Comparison of ENCODE assay signal across 9 cellular contexts in the genomic region with DNA sequence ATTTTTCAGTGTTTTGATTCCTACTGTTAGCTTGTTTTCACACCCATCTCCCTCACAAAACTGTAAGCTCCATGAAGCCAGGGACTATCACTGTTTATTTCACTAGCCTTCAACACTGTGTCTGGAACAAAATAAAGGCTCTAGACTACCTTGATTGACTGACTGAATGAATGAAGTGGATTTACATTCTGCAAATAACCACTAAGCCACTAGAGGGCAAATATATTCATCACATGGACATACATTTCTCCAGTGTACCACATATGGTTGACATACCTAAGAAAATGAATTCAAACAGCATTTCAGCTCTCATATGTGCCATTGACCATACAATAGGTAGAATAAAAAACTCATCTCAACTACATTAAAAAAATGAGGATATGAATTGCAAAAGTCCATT.
A peak's percentile ranks its signal among the peaks of the same experiment; 100 is the strongest.
DNase-seq lines count a peak whose midpoint lies in the region; ATAC-seq, FAIRE-seq and TF ChIP-seq lines count a peak whose summit lies in the region.
"Had no signal": no experiment of that assay in that cellular context is flagged by ENCODE, and none has a peak within 500 bp of the region (broad histone marks: within the 10 kb centered on the region; RNA-seq: fewer than 3 reads in every experiment).

No MANE protein-coding gene starts in this region.

- CTCF ChIA-PET in IMR-90 (lab: Yijun Ruan, JAX), result no interaction called here

- no peak overlapping the region for H2BK5ac ChIP-seq in IMR-90 (ENCODE audit: low read depth, low read length, poor library complexity, severe bottlenecking)

- no peaks in the 10 kb centered on the region for H3K27me3 ChIP-seq in IMR-90 (ENCODE audit: control insufficient read depth, insufficient read depth, low read length)
- no peaks in the 10 kb centered on the region for H3K27me3 ChIP-seq in astrocyte (ENCODE audit: insufficient read depth, low read length)
- no peaks in the 10 kb centered on the region for H3K27me3 ChIP-seq in neural cell (ENCODE audit: insufficient read depth, low read depth, low read length)

- no peaks in the 10 kb centered on the region for H3F3A ChIP-seq in neural cell (ENCODE audit: insufficient read depth, low read length, poor library complexity, severe bottlenecking)

- peaks cover 15% of the 10 kb centered on the region for H3K27me3 Mint-ChIP-seq in astrocyte (ENCODE audit: low read depth, unreplicated experiment)

- H3K9me3 Mint-ChIP-seq in astrocyte (ENCODE audit: unreplicated experiment), result peaks cover under 1% of the 10 kb centered on the region

- peak; percentile 60 for DNase-seq in DMS 273 (lab: John Stamatoyannopoulos, UW; ENCODE audit: unreplicated experiment)
- no peak for DNase-seq in DMS 273 treated with DMSO at 0.1 percent for 48 hours (lab: John Stamatoyannopoulos, UW)
- peak; percentile 1 for DNase-seq in IMR-90
- DNase-seq in astrocyte (ENCODE audit: low read depth), result no peak
- no peak for DNase-seq in 8988T
- no peak for DNase-seq in NCI-H2081 treated with DMSO at 0.1 percent for 48 hours (lab: John Stamatoyannopoulos, UW)
- no peak for DNase-seq in kidney
- DNase-seq: activated CD8-positive, alpha-beta memory T cell treated with anti-CD3 and anti-CD28 coated beads, Interleukin-2, amount 50 U/mL, for 48 hours had no signal

- POLR2A ChIA-PET in IMR-90 (lab: Charles Lee; ENCODE audit: unreplicated experiment), result no interaction called here

- H3K23ac ChIP-seq in IMR-90 (ENCODE audit: low read depth, low read length), result no peak overlapping the region

- dilution Hi-C loops in IMR-90 (cut with HindIII; ENCODE audit: low sequenced_read_pairs, unreplicated experiment), result no loop called here

- no peak overlapping the region for H2BK20ac ChIP-seq in IMR-90 (ENCODE audit: low read depth, low read length)

- no peaks in the 10 kb centered on the region for H3K9me2 ChIP-seq in neural cell (ENCODE audit: insufficient read depth, low read length)

- no peak overlapping the region for H4K8ac ChIP-seq in IMR-90 (ENCODE audit: low read depth in 2 of 2, low read length in 2 of 2)

- no peaks in the 10 kb centered on the region for H3K79me1 ChIP-seq in IMR-90 (ENCODE audit: low read depth in 1 of 2, low read length in 2 of 2)

- H3K4me2 ChIP-seq in IMR-90 (ENCODE audit: low read depth, low read length), result no peak overlapping the region
- H3K4me2 ChIP-seq in astrocyte (ENCODE audit: low read length), result no peak overlapping the region
- no peak overlapping the region for H3K4me2 ChIP-seq in neural cell (ENCODE audit: low read length)

- no peak overlapping the region for H3K14ac ChIP-seq in IMR-90 (replicated peaks; ENCODE audit: low read depth, low read length)

- TF ChIP-seq CTCF in IMR-90 (conservative IDR thresholded peaks at IDR 0.05; ENCODE audit: low read depth, low read length) (no peak; the same call in 1 of the 2 replicates), astrocyte (IDR thresholded peaks at IDR 0.05; ENCODE audit: insufficient read depth, low read depth, low read length) (peak; percentile 28), neural cell (IDR thresholded peaks at IDR 0.05; ENCODE audit: poor library complexity, severe bottlenecking) (peak; percentile 16), kidney (IDR thresholded peaks at IDR 0.05; ENCODE audit: borderline replicate concordance, extremely low read depth, insufficient read depth) (no peak)

- FAIRE-seq in astrocyte (lab: Jason Lieb, UNC) (no peak), kidney (lab: Jason Lieb, UNC) (no peak)

- no peak for ATAC-seq in IMR-90 (ENCODE audit: low read depth)

- H3K79me2 ChIP-seq in astrocyte (ENCODE audit: insufficient read depth, low read length) (no peaks in the 10 kb centered on the region), neural cell (replicated peaks; ENCODE audit: insufficient read depth, low read length) (no peaks in the 10 kb centered on the region)

- no peak overlapping the region for H2AK9ac ChIP-seq in IMR-90 (replicated peaks; ENCODE audit: low read depth, low read length, poor library complexity)

- H3K4me1 Mint-ChIP-seq in astrocyte (ENCODE audit: low read depth, unreplicated experiment), result no peaks in the 10 kb centered on the region

- no peak overlapping the region for H2BK120ac ChIP-seq in IMR-90 (ENCODE audit: low read depth, low read length)

- H3K27ac Mint-ChIP-seq in astrocyte (ENCODE audit: unreplicated experiment), result no peak overlapping the region

- H3K56ac ChIP-seq in IMR-90 (ENCODE audit: extremely low read depth, insufficient read depth, low read length), result no peak overlapping the region

- H3K36me3 ChIP-seq in IMR-90 (ENCODE audit: control insufficient read depth, insufficient read depth, low read length) (no peaks in the 10 kb centered on the region), astrocyte (ENCODE audit: insufficient read depth, low read length) (no peaks in the 10 kb centered on the region), neural cell (ENCODE audit: insufficient read depth, low read length) (no peaks in the 10 kb centered on the region), kidney (ENCODE audit: control insufficient read depth in 1 of 2, insufficient read depth in 2 of 2, low read length in 2 of 2) (no peaks in the 10 kb centered on the region)

- H3K27ac ChIP-seq in IMR-90 (ENCODE audit: insufficient read depth, low read length) (no peak overlapping the region), astrocyte (ENCODE audit: low read depth, low read length) (no peak overlapping the region), neural cell (ENCODE audit: low read length) (no peak overlapping the region), kidney (ENCODE audit: low read depth in 2 of 2, low read length in 2 of 2) (no peak overlapping the region)

- H3K4ac ChIP-seq in IMR-90 (ENCODE audit: low read depth, low read length), result no peak overlapping the region

- no peak overlapping the region for H3K18ac ChIP-seq in IMR-90 (ENCODE audit: low read depth, low read length)

- H2AFZ ChIP-seq in IMR-90 (replicated peaks; ENCODE audit: low read length, poor library complexity) (no peak overlapping the region), astrocyte (ENCODE audit: low read depth, low read length) (no peak overlapping the region), neural cell (ENCODE audit: low read depth, low read length) (no peak overlapping the region)

- H3K9me3 ChIP-seq in IMR-90 (ENCODE audit: control insufficient read depth, insufficient read depth, low read length), result peaks cover 14% of the 10 kb centered on the region
- H3K9me3 ChIP-seq in astrocyte (ENCODE audit: insufficient read depth, low read depth, low read length), result peaks cover 3% of the 10 kb centered on the region
- H3K9me3 ChIP-seq in neural cell (ENCODE audit: low read length), result peaks cover 3% of the 10 kb centered on the region
- H3K9me3 ChIP-seq in kidney (ENCODE audit: control insufficient read depth in 1 of 2, low read length in 2 of 2), result peaks cover 0 to 5% of the 10 kb centered on the region in 2 donors

- H4K5ac ChIP-seq in IMR-90 (ENCODE audit: low read depth, low read length), result no peak overlapping the region

- intact Hi-C loops in IMR-90 (cut with micrococcal nuclease) (loop anchor here (10.0 kb wide), 1 partner anchor 384 kb away; no protein-coding TSS in a partner anchor), kidney (cut with DNase I) (no loop called here)

- no peak for TF ChIP-seq RAD21 in IMR-90 (IDR thresholded peaks at IDR 0.05; ENCODE audit: low read length)
- TF ChIP-seq RAD21 in neural cell (conservative IDR thresholded peaks at IDR 0.05), result no peak

- BruUV-seq in IMR-90 (replicated peaks; lab: Mats Ljungman, UMichigan), result no TSS peak

- no peak overlapping the region for H2BK15ac ChIP-seq in IMR-90 (ENCODE audit: low read depth, low read length)

- no peak for TF ChIP-seq POLR2A in IMR-90 (IDR thresholded peaks at IDR 0.05; ENCODE audit: low read depth, low read length)

- H3K4me1 ChIP-seq in IMR-90 (ENCODE audit: control insufficient read depth, insufficient read depth, low read length) (no peaks in the 10 kb centered on the region), astrocyte (ENCODE audit: insufficient read depth, low read length) (no peaks in the 10 kb centered on the region), kidney (ENCODE audit: control insufficient read depth in 1 of 2, insufficient read depth in 1 of 2, low read depth in 1 of 2, low read length in 2 of 2) (no peaks in the 10 kb centered on the region)

- in situ Hi-C loops in IMR-90 (cut with MboI; ENCODE audit: low sequenced_read_pairs), result no loop called here

- H3K4me3 ChIP-seq in IMR-90 (ENCODE audit: insufficient read depth, low read depth, low read length) (no peak overlapping the region), astrocyte (ENCODE audit: insufficient read depth, low read depth, low read length) (no peak overlapping the region), neural cell (ENCODE audit: low read length) (no peak overlapping the region), kidney (ENCODE audit: low read length in 2 of 2) (no peak overlapping the region)

- H4K20me1 ChIP-seq in IMR-90 (ENCODE audit: insufficient read depth, low read length) (no peaks in the 10 kb centered on the region), astrocyte (ENCODE audit: insufficient read depth, low read length) (no peaks in the 10 kb centered on the region), neural cell (ENCODE audit: insufficient read depth) (no peaks in the 10 kb centered on the region)

- H3K9ac ChIP-seq in IMR-90 (ENCODE audit: low read depth, low read length), result no peak overlapping the region
- no peak overlapping the region for H3K9ac ChIP-seq in astrocyte (ENCODE audit: low read length)
- H3K9ac ChIP-seq in neural cell (ENCODE audit: low read length), result no peak overlapping the region
- H3K9ac ChIP-seq in kidney (ENCODE audit: low read length in 2 of 2), result no peak overlapping the region

- TF ChIP-seq EP300 in neural cell (conservative IDR thresholded peaks at IDR 0.05; ENCODE audit: poor library complexity, severe bottlenecking), result no peak

- H3K36me3 Mint-ChIP-seq in astrocyte (ENCODE audit: low read depth, unreplicated experiment), result no peaks in the 10 kb centered on the region

- no peak overlapping the region for H2AK5ac ChIP-seq in IMR-90 (ENCODE audit: low read depth, low read length)

- no peaks in the 10 kb centered on the region for H3K9me1 ChIP-seq in IMR-90 (ENCODE audit: insufficient read depth, low read length)

- H3K4me3 Mint-ChIP-seq in astrocyte (ENCODE audit: unreplicated experiment), result no peak overlapping the region

- no peak overlapping the region for H4K91ac ChIP-seq in IMR-90 (ENCODE audit: insufficient read depth, low read depth, low read length)

TF ChIP-seq in IMR-90, 13 proteins besides CTCF, POLR2A, EP300 and RAD21 (continues in another document):
- TF ChIP-seq MXI1 (IDR thresholded peaks at IDR 0.05; ENCODE audit: borderline replicate concordance, low read depth, low read length) (no peak), MAZ (IDR thresholded peaks at IDR 0.05; ENCODE audit: borderline replicate concordance, low read depth, low read length) (no peak), SMC3 (IDR thresholded peaks at IDR 0.05; ENCODE audit: low read depth, low read length) (no peak), CEBPB (IDR thresholded peaks at IDR 0.05; ENCODE audit: low read depth, low read length) (no peak)

Comparison
In these comparisons a context has a peak if more than half of its experiments do, and no peak if none do; other contexts are left out.
1. DNase-seq: peak in DMS 273 (single experiment) and IMR-90 (single experiment); none in DMS 273 treated with DMSO at 0.1 percent for 48 hours (single experiment), astrocyte (single experiment), 8988T (single experiment), NCI-H2081 treated with DMSO at 0.1 percent for 48 hours (single experiment) and kidney (single experiment).
2. CTCF ChIP-seq: peak in astrocyte (single experiment) and neural cell (single experiment); none in IMR-90 (single experiment) and kidney (single experiment).